Comparison of ENCODE assay signal across 19 cellular contexts in the genomic region with DNA sequence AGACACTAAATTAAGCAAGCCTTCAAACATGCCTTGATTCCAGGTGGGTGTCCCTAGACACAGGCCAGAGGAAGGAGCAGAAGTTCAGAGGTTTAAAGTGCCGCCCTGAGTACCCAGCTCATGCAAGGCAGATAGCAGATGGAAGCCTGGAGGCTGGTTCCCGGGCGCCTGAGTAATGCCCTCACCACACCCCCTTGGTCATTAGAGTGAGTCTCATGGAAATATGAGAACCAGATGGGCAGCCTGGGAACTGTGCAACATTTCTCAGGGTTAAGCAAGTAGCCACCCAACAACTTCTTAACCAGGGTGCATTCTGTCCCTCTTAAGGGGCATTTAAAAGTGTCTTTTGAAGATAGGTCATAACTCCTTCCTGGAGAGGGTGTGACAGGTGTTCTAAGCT. TPM values are rescaled to one million over a fixed set of nuclear protein-coding genes. Genes with fewer than 3 reads are reported as not detected.
DNase-seq lines count a peak whose midpoint lies in the region; ATAC-seq and TF ChIP-seq lines count a peak whose summit lies in the region.
"Had no signal": no experiment of that assay in that cellular context is flagged by ENCODE, and none has a peak within 500 bp of the region (broad histone marks: within the 10 kb centered on the region; RNA-seq: fewer than 3 reads in every experiment).

No MANE protein-coding gene starts in this region.

- H2AFZ ChIP-seq in PC-3 (ENCODE audit: low read length) (no peak overlapping the region), GM23338 (no peak overlapping the region)

- CTCF ChIA-PET in PC-3 (lab: Charles Lee): interaction anchor here (0.9 kb wide), 1 partner anchor 12 kb away, joined by 4 read pairs; no protein-coding TSS in a partner anchor

- H3K4me1 ChIP-seq in PC-3 (ENCODE audit: insufficient read depth, low read length) (peaks cover 40% of the 10 kb centered on the region), GM23338 (ENCODE audit: insufficient read depth) (peaks cover 29% of the 10 kb centered on the region)
- H3K4me1 ChIP-seq: esophagus muscularis mucosa had no signal

- peaks cover 7% of the 10 kb centered on the region for H3F3A ChIP-seq in PC-3 (ENCODE audit: low read length, unreplicated experiment)
- no peaks in the 10 kb centered on the region for H3F3A ChIP-seq in GM23338 (replicated peaks; ENCODE audit: low read depth)

- no peaks in the 10 kb centered on the region for H4K20me1 ChIP-seq in PC-3 (ENCODE audit: low read length)
- H4K20me1 ChIP-seq in GM23338 (replicated peaks; ENCODE audit: insufficient read depth): no peaks in the 10 kb centered on the region

- no peaks in the 10 kb centered on the region for H3K27me3 Mint-ChIP-seq in type B pancreatic cell
- H3K27me3 Mint-ChIP-seq in GM23338 (ENCODE audit: insufficient read depth, low read depth, poor library complexity): peaks cover 5% of the 10 kb centered on the region
- H3K27me3 Mint-ChIP-seq in activated T-helper 2 cell treated with anti-CD3 and anti-CD28 coated beads, Interferon-gamma antibody, Interleukin-2, Interleukin-4, amounts not matched to agents 10 μg/mL and 5 μg/mL and 100 μg/mL, durations not matched to agents 14 hours and 24 hours and 36 hours (ENCODE audit: low read depth): no peaks in the 10 kb centered on the region
- H3K27me3 Mint-ChIP-seq: activated T-helper 17 cell treated with anti-CD3 and anti-CD28 coated beads, Interleukin-2, amount 50 U/mL, for 72 hours; CD8-positive, alpha-beta memory T cell had no signal

- intact Hi-C loops in PC-3 (cut with micrococcal nuclease): loop anchor here (2.0 kb wide), 1 partner anchor 15 kb away; no protein-coding TSS in a partner anchor
- intact Hi-C loops in activated T-helper 2 cell treated with anti-CD3 and anti-CD28 coated beads, Interferon-gamma antibody, Interleukin-2, Interleukin-4, amounts not matched to agents 10 μg/mL and 5 μg/mL and 100 μg/mL, durations not matched to agents 14 hours and 24 hours and 36 hours (cut with micrococcal nuclease): no loop called here

- H3K9ac ChIP-seq in PC-3 (ENCODE audit: low read length): peak overlapping the region; percentile 47
- H3K9ac ChIP-seq: SK-N-SH had no signal

- no peak for TF ChIP-seq CTCF in PC-3 (conservative IDR thresholded peaks at IDR 0.05; ENCODE audit: low read depth, low read length)
- TF ChIP-seq CTCF in type B pancreatic cell (conservative IDR thresholded peaks at IDR 0.05): no peak
- TF ChIP-seq CTCF in GM23338 (conservative IDR thresholded peaks at IDR 0.05; ENCODE audit: low read depth in 2 of 2): no peak

- DNase-seq in DMS79 treated with DMSO at 0.1 percent for 48 hours (lab: John Stamatoyannopoulos, UW): peak; percentile 12
- DNase-seq in DMS79 (lab: John Stamatoyannopoulos, UW): no peak
- peak; percentile 66 for DNase-seq in PC-3
- DNase-seq in fibroblast of peridontal ligament (ENCODE audit: extremely low read depth): peak; percentile 56
- peak; percentile 56 for DNase-seq in type B pancreatic cell (ENCODE audit: extremely low spot score, unreplicated experiment)
- DNase-seq in GM23338 (ENCODE audit: low spot score): no peak
- no peak for DNase-seq in activated T-helper 2 cell treated with anti-CD3 and anti-CD28 coated beads, Interferon-gamma antibody, Interleukin-2, Interleukin-4, amounts not matched to agents 10 μg/mL and 5 μg/mL and 100 μg/mL, durations not matched to agents 14 hours and 24 hours and 36 hours (ENCODE audit: low spot score)
- DNase-seq: CD8-positive, alpha-beta memory T cell; H9; Karpas-422; naive B cell; NCI-H1694; SK-N-SH had no signal

- H3K27ac Mint-ChIP-seq in type B pancreatic cell (peak overlapping the region; percentile 86), GM23338 (no peak overlapping the region)
- H3K27ac Mint-ChIP-seq in activated T-helper 2 cell treated with anti-CD3 and anti-CD28 coated beads, Interferon-gamma antibody, Interleukin-2, Interleukin-4, amounts not matched to agents 10 μg/mL and 5 μg/mL and 100 μg/mL, durations not matched to agents 14 hours and 24 hours and 36 hours: no peak overlapping the region
- H3K27ac Mint-ChIP-seq: activated T-helper 17 cell treated with anti-CD3 and anti-CD28 coated beads, Interleukin-2, amount 50 U/mL, for 72 hours; CD8-positive, alpha-beta memory T cell; naive B cell had no signal

- POLR2A ChIA-PET in PC-3 (lab: Charles Lee; ENCODE audit: unreplicated experiment): no interaction called here

- H3K27me3 ChIP-seq in PC-3 (ENCODE audit: low read length) (no peaks in the 10 kb centered on the region), GM23338 (ENCODE audit: insufficient read depth) (no peaks in the 10 kb centered on the region)

- H3K4me2 ChIP-seq in PC-3 (ENCODE audit: low read length) (peak overlapping the region; percentile 58), GM23338 (no peak overlapping the region)
- H3K4me2 ChIP-seq: SK-N-SH had no signal

- H3K4me1 Mint-ChIP-seq in type B pancreatic cell (ENCODE audit: unreplicated experiment): peaks cover 21% of the 10 kb centered on the region
- peaks cover 40% of the 10 kb centered on the region for H3K4me1 Mint-ChIP-seq in GM23338
- H3K4me1 Mint-ChIP-seq in activated T-helper 2 cell treated with anti-CD3 and anti-CD28 coated beads, Interferon-gamma antibody, Interleukin-2, Interleukin-4, amounts not matched to agents 10 μg/mL and 5 μg/mL and 100 μg/mL, durations not matched to agents 14 hours and 24 hours and 36 hours (ENCODE audit: low read depth): peaks cover 1% of the 10 kb centered on the region
- H3K4me1 Mint-ChIP-seq: activated T-helper 17 cell treated with anti-CD3 and anti-CD28 coated beads, Interleukin-2, amount 50 U/mL, for 72 hours; CD8-positive, alpha-beta memory T cell; naive B cell had no signal

- ATAC-seq in PC-3: peak; percentile 37
- ATAC-seq in GM19035 (IDR thresholded peaks at IDR 0.05; ENCODE audit: unreplicated experiment): no peak
- ATAC-seq in GM23338: no peak
- ATAC-seq: activated T-helper 17 cell treated with anti-CD3 and anti-CD28 coated beads, Interleukin-2, amount 50 U/mL, for 72 hours had no signal

- H3K4me3 ChIP-seq in PC-3 (ENCODE audit: low read length): peak overlapping the region; percentile 27; the same call in 1 of the 2 replicates
- no peak overlapping the region for H3K4me3 ChIP-seq in GM23338
- H3K4me3 ChIP-seq: esophagus muscularis mucosa, thoracic aorta had no signal

- BruUV-seq in PC-3 (replicated peaks; lab: Mats Ljungman, UMichigan): no TSS peak

- H3K36me3 Mint-ChIP-seq in type B pancreatic cell (no peaks in the 10 kb centered on the region), GM23338 (ENCODE audit: low read depth) (no peaks in the 10 kb centered on the region)
- no peaks in the 10 kb centered on the region for H3K36me3 Mint-ChIP-seq in activated T-helper 2 cell treated with anti-CD3 and anti-CD28 coated beads, Interferon-gamma antibody, Interleukin-2, Interleukin-4, amounts not matched to agents 10 μg/mL and 5 μg/mL and 100 μg/mL, durations not matched to agents 14 hours and 24 hours and 36 hours (ENCODE audit: low read depth)
- H3K36me3 Mint-ChIP-seq: naive B cell had no signal

- H3K36me3 ChIP-seq in PC-3 (ENCODE audit: low read depth, low read length): peaks cover 34% of the 10 kb centered on the region; the same call in 1 of the 2 replicates
- H3K36me3 ChIP-seq in GM23338 (ENCODE audit: insufficient read depth): no peaks in the 10 kb centered on the region
- H3K36me3 ChIP-seq: esophagus muscularis mucosa, thoracic aorta had no signal

- H3K4me3 Mint-ChIP-seq in type B pancreatic cell (peak overlapping the region; percentile 45), GM23338 (no peak overlapping the region)
- no peak overlapping the region for H3K4me3 Mint-ChIP-seq in activated T-helper 2 cell treated with anti-CD3 and anti-CD28 coated beads, Interferon-gamma antibody, Interleukin-2, Interleukin-4, amounts not matched to agents 10 μg/mL and 5 μg/mL and 100 μg/mL, durations not matched to agents 14 hours and 24 hours and 36 hours (ENCODE audit: low read depth)
- H3K4me3 Mint-ChIP-seq: activated T-helper 17 cell treated with anti-CD3 and anti-CD28 coated beads, Interleukin-2, amount 50 U/mL, for 72 hours; CD8-positive, alpha-beta memory T cell; H9; naive B cell had no signal

- H3K9me3 ChIP-seq in PC-3 (ENCODE audit: low read length): no peaks in the 10 kb centered on the region
- H3K9me3 ChIP-seq: esophagus muscularis mucosa, SK-N-SH, thoracic aorta had no signal

- H3K27ac ChIP-seq in PC-3 (ENCODE audit: low read length) (peak overlapping the region; percentile 91), GM23338 (ENCODE audit: low read depth) (no peak overlapping the region)
- H3K27ac ChIP-seq: 22Rv1, esophagus muscularis mucosa, HL-60, thoracic aorta had no signal

- H3K79me2 ChIP-seq in PC-3 (ENCODE audit: low read length): peaks cover 72% of the 10 kb centered on the region
- no peaks in the 10 kb centered on the region for H3K79me2 ChIP-seq in GM23338 (replicated peaks; ENCODE audit: insufficient read depth)

- no peaks in the 10 kb centered on the region for H3K9me2 ChIP-seq in PC-3 (replicated peaks; ENCODE audit: low read length)
- H3K9me2 ChIP-seq in GM23338 (ENCODE audit: insufficient read depth): no peaks in the 10 kb centered on the region
- H3K9me2 ChIP-seq: SK-N-SH had no signal

- no peaks in the 10 kb centered on the region for H3K9me3 Mint-ChIP-seq in type B pancreatic cell
- H3K9me3 Mint-ChIP-seq in GM23338: no peaks in the 10 kb centered on the region
- H3K9me3 Mint-ChIP-seq in activated T-helper 2 cell treated with anti-CD3 and anti-CD28 coated beads, Interferon-gamma antibody, Interleukin-2, Interleukin-4, amounts not matched to agents 10 μg/mL and 5 μg/mL and 100 μg/mL, durations not matched to agents 14 hours and 24 hours and 36 hours: no peaks in the 10 kb centered on the region
- H3K9me3 Mint-ChIP-seq: activated T-helper 17 cell treated with anti-CD3 and anti-CD28 coated beads, Interleukin-2, amount 50 U/mL, for 72 hours; CD8-positive, alpha-beta memory T cell; H9; naive B cell had no signal

TF ChIP-seq in GM23338, 12 proteins besides CTCF, POLR2A, EP300 and RAD21:
- no peak for TF ChIP-seq CREB1 (CRISPR knock-in tag; IDR thresholded peaks at IDR 0.05; ENCODE audit: low read depth)
TF ChIP-seq in GM23338: peak in this region for 0.

RNA-seq across cellular contexts. Expression of a gene that starts 44.1 kb away (rescaled TPM):
- total RNA-seq in PC-3 (2014; rRNA removed) (45.0 and 54.7 TPM in 2 replicates), type B pancreatic cell (ENCODE audit: low replicate concordance) (6.8 and 21.0 TPM in 2 replicates)
- total RNA-seq in GM23338 (2014; rRNA removed; shearing (Covaris generic)): 2.6 and 6.5 TPM in 2 replicates
- polyA plus RNA-seq in GM23338 (2016; fragmentation: Nextera tagmentation; extraction: Ambion mirVana): 1.1 and 1.4 TPM in 2 replicates
- not detected in 2 replicates for total RNA-seq in activated T-helper 2 cell treated with anti-CD3 and anti-CD28 coated beads, Interferon-gamma antibody, Interleukin-2, Interleukin-4, amounts not matched to agents 10 μg/mL and 5 μg/mL and 100 μg/mL, durations not matched to agents 14 hours and 24 hours and 36 hours
- polyA plus RNA-seq: SK-N-SH had no signal

Comparison
In these comparisons a context has a peak if more than half of its experiments do, and no peak if none do; other contexts are left out.
1. DNase-seq: peak in DMS79 treated with DMSO at 0.1 percent for 48 hours (single experiment), PC-3 (single experiment), fibroblast of peridontal ligament (single experiment) and type B pancreatic cell (single experiment); none in DMS79 (single experiment), GM23338 (single experiment) and activated T-helper 2 cell treated with anti-CD3 and anti-CD28 coated beads, Interferon-gamma antibody, Interleukin-2, Interleukin-4, amounts not matched to agents 10 μg/mL and 5 μg/mL and 100 μg/mL, durations not matched to agents 14 hours and 24 hours and 36 hours (single experiment).